In genomic region chr16:2296662-2297505, GRCh38 we compare ENCODE assay signal across 8 cellular contexts. TPM values are rescaled to one million over a fixed set of nuclear protein-coding genes. Genes with fewer than 3 reads are reported as not detected.
A peak's percentile ranks its signal among the peaks of the same experiment; 100 is the strongest.
DNase-seq lines count a peak whose midpoint lies in the region; ATAC-seq and TF ChIP-seq lines count a peak whose summit lies in the region.

No MANE protein-coding gene starts in this region.

- DNase-seq in activated CD4-positive, alpha-beta memory T cell treated with anti-CD3 and anti-CD28 coated beads for 36 hours = peak; percentile 37
- DNase-seq in activated CD4-positive, alpha-beta memory T cell treated with anti-CD3 and anti-CD28 coated beads, Interleukin-2, amount 10 ng/mL, durations not matched to agents 7 days and 5 days = no peak
- DNase-seq in NCI-H69 (lab: John Stamatoyannopoulos, UW) (peak; percentile 24), progenitor cell of endocrine pancreas (ENCODE audit: low spot score, unreplicated experiment) (no peak), NCI-H526 (lab: John Stamatoyannopoulos, UW) (no peak)

- H3K4me3 Mint-ChIP-seq in activated CD4-positive, alpha-beta memory T cell treated with anti-CD3 and anti-CD28 coated beads for 36 hours = no peak overlapping the region
- H3K4me3 Mint-ChIP-seq in activated CD4-positive, alpha-beta memory T cell treated with anti-CD3 and anti-CD28 coated beads, Interleukin-2, amount 10 ng/mL, durations not matched to agents 7 days and 5 days = no peak overlapping the region
- H3K4me3 Mint-ChIP-seq in progenitor cell of endocrine pancreas (ENCODE audit: low read depth) = no peak overlapping the region

- H3K27ac Mint-ChIP-seq in activated CD4-positive, alpha-beta memory T cell treated with anti-CD3 and anti-CD28 coated beads for 36 hours = no peak overlapping the region
- H3K27ac Mint-ChIP-seq in activated CD4-positive, alpha-beta memory T cell treated with anti-CD3 and anti-CD28 coated beads, Interleukin-2, amount 10 ng/mL, durations not matched to agents 7 days and 5 days = no peak overlapping the region
- no peak overlapping the region for H3K27ac Mint-ChIP-seq in progenitor cell of endocrine pancreas

- H3K27me3 Mint-ChIP-seq in activated CD4-positive, alpha-beta memory T cell treated with anti-CD3 and anti-CD28 coated beads for 36 hours = no peaks in the 10 kb centered on the region
- H3K27me3 Mint-ChIP-seq in activated CD4-positive, alpha-beta memory T cell treated with anti-CD3 and anti-CD28 coated beads, Interleukin-2, amount 10 ng/mL, durations not matched to agents 7 days and 5 days = no peaks in the 10 kb centered on the region
- H3K27me3 Mint-ChIP-seq in progenitor cell of endocrine pancreas = no peaks in the 10 kb centered on the region

- no peaks in the 10 kb centered on the region for H3K36me3 Mint-ChIP-seq in activated CD4-positive, alpha-beta memory T cell treated with anti-CD3 and anti-CD28 coated beads for 36 hours
- no peaks in the 10 kb centered on the region for H3K36me3 Mint-ChIP-seq in activated CD4-positive, alpha-beta memory T cell treated with anti-CD3 and anti-CD28 coated beads, Interleukin-2, amount 10 ng/mL, durations not matched to agents 7 days and 5 days (ENCODE audit: low read depth)
- no peaks in the 10 kb centered on the region for H3K36me3 Mint-ChIP-seq in progenitor cell of endocrine pancreas (ENCODE audit: insufficient read depth)

- POLR2A ChIA-PET in activated CD4-positive, alpha-beta memory T cell treated with anti-CD3 and anti-CD28 coated beads for 36 hours (lab: Charles Lee) = no interaction called here
- POLR2A ChIA-PET in activated CD4-positive, alpha-beta memory T cell treated with anti-CD3 and anti-CD28 coated beads, Interleukin-2, amount 10 ng/mL, durations not matched to agents 7 days and 5 days (lab: Charles Lee) = no interaction called here

- H3K4me1 Mint-ChIP-seq in activated CD4-positive, alpha-beta memory T cell treated with anti-CD3 and anti-CD28 coated beads for 36 hours (ENCODE audit: low read depth) = no peaks in the 10 kb centered on the region
- H3K4me1 Mint-ChIP-seq in activated CD4-positive, alpha-beta memory T cell treated with anti-CD3 and anti-CD28 coated beads, Interleukin-2, amount 10 ng/mL, durations not matched to agents 7 days and 5 days = peaks cover 8% of the 10 kb centered on the region
- H3K4me1 Mint-ChIP-seq in progenitor cell of endocrine pancreas (ENCODE audit: low read depth) = no peaks in the 10 kb centered on the region

- ATAC-seq in esophagus mucosa (peak; percentile 23), GM21515 (IDR thresholded peaks at IDR 0.05; ENCODE audit: unreplicated experiment) (no peak), GM18502 (IDR thresholded peaks at IDR 0.05; ENCODE audit: poor library complexity, unreplicated experiment) (no peak)

- intact Hi-C loops in activated CD4-positive, alpha-beta memory T cell treated with anti-CD3 and anti-CD28 coated beads for 36 hours (cut with micrococcal nuclease) = no loop called here

- CTCF ChIA-PET in activated CD4-positive, alpha-beta memory T cell treated with anti-CD3 and anti-CD28 coated beads for 36 hours (lab: Charles Lee) = no interaction called here
- CTCF ChIA-PET in activated CD4-positive, alpha-beta memory T cell treated with anti-CD3 and anti-CD28 coated beads, Interleukin-2, amount 10 ng/mL, durations not matched to agents 7 days and 5 days (lab: Charles Lee) = no interaction called here

- peak; percentile 26 for TF ChIP-seq CTCF in progenitor cell of endocrine pancreas (IDR thresholded peaks at IDR 0.05; ENCODE audit: unreplicated experiment)

- no peaks in the 10 kb centered on the region for H3K9me3 Mint-ChIP-seq in activated CD4-positive, alpha-beta memory T cell treated with anti-CD3 and anti-CD28 coated beads for 36 hours
- no peaks in the 10 kb centered on the region for H3K9me3 Mint-ChIP-seq in activated CD4-positive, alpha-beta memory T cell treated with anti-CD3 and anti-CD28 coated beads, Interleukin-2, amount 10 ng/mL, durations not matched to agents 7 days and 5 days
- no peaks in the 10 kb centered on the region for H3K9me3 Mint-ChIP-seq in progenitor cell of endocrine pancreas (ENCODE audit: low read depth)

RNA-seq across cellular contexts. Expression of gene RNPS1, which starts 29.0 kb away (rescaled TPM):
- total RNA-seq in activated CD4-positive, alpha-beta memory T cell treated with anti-CD3 and anti-CD28 coated beads for 36 hours = 100 to 1,000 TPM; 292 to 294 TPM
- total RNA-seq in activated CD4-positive, alpha-beta memory T cell treated with anti-CD3 and anti-CD28 coated beads, Interleukin-2, amount 10 ng/mL, durations not matched to agents 7 days and 5 days = 100 to 1,000 TPM; 218 to 222 TPM
- total RNA-seq in esophagus mucosa = 104 TPM
- 231 and 237 TPM in 2 replicates for total RNA-seq in progenitor cell of endocrine pancreas

RNA-seq across cellular contexts. Expression of gene ABCA3, which starts 43.6 kb away (rescaled TPM):
- total RNA-seq in activated CD4-positive, alpha-beta memory T cell treated with anti-CD3 and anti-CD28 coated beads for 36 hours = 1 to 10 TPM; 6.1 to 6.4 TPM
- total RNA-seq in activated CD4-positive, alpha-beta memory T cell treated with anti-CD3 and anti-CD28 coated beads, Interleukin-2, amount 10 ng/mL, durations not matched to agents 7 days and 5 days = 1 to 10 TPM; 8.3 to 8.7 TPM
- total RNA-seq in esophagus mucosa = 1.2 TPM
- total RNA-seq in progenitor cell of endocrine pancreas = 6.9 and 7.6 TPM in 2 replicates

RNA-seq across cellular contexts. Expression of gene ECI1, which starts 45.5 kb away (rescaled TPM):
- 10 to 100 TPM; 50.7 to 52.5 TPM for total RNA-seq in activated CD4-positive, alpha-beta memory T cell treated with anti-CD3 and anti-CD28 coated beads for 36 hours
- total RNA-seq in activated CD4-positive, alpha-beta memory T cell treated with anti-CD3 and anti-CD28 coated beads, Interleukin-2, amount 10 ng/mL, durations not matched to agents 7 days and 5 days = 10 to 100 TPM; 43.0 to 44.8 TPM
- 65.8 TPM for total RNA-seq in esophagus mucosa
- total RNA-seq in progenitor cell of endocrine pancreas = 69.2 and 72.6 TPM in 2 replicates

Comparison
In these comparisons a context has a peak if more than half of its experiments do, and no peak if none do; other contexts are left out.
1. DNase-seq: peak in activated CD4-positive, alpha-beta memory T cell treated with anti-CD3 and anti-CD28 coated beads for 36 hours (single experiment) and NCI-H69 (single experiment); none in activated CD4-positive, alpha-beta memory T cell treated with anti-CD3 and anti-CD28 coated beads, Interleukin-2, amount 10 ng/mL, durations not matched to agents 7 days and 5 days (single experiment), progenitor cell of endocrine pancreas (single experiment) and NCI-H526 (0 of 2).